Comparison of ENCODE assay signal across 1 cellular context in the genomic region with DNA sequence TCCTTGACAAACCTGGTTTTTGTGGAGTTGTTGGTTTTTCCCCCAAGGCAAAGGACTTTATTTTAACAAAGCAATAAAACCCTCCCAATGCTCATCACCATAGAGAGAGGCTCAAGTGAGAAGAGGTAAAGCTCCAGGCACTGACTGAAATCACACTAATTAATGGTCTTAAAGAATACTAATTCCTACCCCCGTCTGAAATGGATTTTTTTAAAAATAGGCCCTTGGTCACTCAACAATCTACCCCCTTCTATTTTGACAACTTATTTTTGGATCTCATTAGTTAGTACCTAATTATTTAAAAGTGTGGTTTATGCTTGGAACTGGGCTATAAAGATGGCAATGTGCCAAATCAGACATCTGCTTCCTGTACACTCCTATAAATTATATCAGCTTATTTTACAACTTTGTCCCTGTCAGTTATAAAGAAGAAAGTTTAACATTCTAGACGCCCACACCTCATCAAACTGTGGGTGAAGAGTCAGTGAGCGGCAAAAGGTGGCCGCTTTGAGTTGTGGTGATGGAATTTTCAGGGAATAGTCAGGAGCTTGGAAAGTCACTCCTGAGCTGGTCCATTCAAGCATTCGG.
TF ChIP-seq lines count a peak whose summit lies in the region.

No MANE protein-coding gene starts in this region.

TF ChIP-seq in HEK293, 187 proteins besides CTCF, POLR2A, EP300 and RAD21 (continued from another document and continues in another):
- TF ChIP-seq, protein P1, sequence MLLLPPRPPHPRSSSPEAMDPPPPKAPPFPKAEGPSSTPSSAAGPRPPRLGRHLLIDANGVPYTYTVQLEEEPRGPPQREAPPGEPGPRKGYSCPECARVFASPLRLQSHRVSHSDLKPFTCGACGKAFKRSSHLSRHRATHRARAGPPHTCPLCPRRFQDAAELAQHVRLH (tag by site-specific recombination; IDR thresholded peaks at IDR 0.05), result 0 out of 2 replicates have a peak, but pooled peaks have one; percentile 25
- no peak for TF ChIP-seq ZNF677 (tag by site-specific recombination; IDR thresholded peaks at IDR 0.05)
- TF ChIP-seq ZNF664 (tag by site-specific recombination; IDR thresholded peaks at IDR 0.05), result peak; percentile 65; the same call in 1 of the 2 replicates
- TF ChIP-seq, protein P2, sequence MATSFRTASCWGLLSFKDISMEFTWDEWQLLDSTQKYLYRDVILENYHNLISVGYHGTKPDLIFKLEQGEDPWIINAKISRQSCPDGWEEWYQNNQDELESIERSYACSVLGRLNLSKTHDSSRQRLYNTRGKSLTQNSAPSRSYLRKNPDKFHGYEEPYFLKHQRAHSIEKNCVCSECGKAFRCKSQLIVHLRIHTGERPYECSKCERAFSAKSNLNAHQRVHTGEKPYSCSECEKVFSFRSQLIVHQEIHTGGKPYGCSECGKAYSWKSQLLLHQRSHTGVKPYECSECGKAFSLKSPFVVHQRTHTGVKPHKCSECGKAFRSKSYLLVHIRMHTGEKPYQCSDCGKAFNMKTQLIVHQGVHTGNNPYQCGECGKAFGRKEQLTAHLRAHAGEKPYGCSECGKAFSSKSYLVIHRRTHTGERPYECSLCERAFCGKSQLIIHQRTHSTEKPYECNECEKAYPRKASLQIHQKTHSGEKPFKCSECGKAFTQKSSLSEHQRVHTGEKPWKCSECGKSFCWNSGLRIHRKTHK (tag by site-specific recombination; IDR thresholded peaks at IDR 0.05), result no peak
- TF ChIP-seq, protein P3, sequence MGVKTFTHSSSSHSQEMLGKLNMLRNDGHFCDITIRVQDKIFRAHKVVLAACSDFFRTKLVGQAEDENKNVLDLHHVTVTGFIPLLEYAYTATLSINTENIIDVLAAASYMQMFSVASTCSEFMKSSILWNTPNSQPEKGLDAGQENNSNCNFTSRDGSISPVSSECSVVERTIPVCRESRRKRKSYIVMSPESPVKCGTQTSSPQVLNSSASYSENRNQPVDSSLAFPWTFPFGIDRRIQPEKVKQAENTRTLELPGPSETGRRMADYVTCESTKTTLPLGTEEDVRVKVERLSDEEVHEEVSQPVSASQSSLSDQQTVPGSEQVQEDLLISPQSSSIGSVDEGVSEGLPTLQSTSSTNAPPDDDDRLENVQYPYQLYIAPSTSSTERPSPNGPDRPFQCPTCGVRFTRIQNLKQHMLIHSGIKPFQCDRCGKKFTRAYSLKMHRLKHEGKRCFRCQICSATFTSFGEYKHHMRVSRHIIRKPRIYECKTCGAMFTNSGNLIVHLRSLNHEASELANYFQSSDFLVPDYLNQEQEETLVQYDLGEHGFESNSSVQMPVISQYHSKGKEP (tag by site-specific recombination; IDR thresholded peaks at IDR 0.05), result peak; percentile 86
- no peak for TF ChIP-seq ZNF501 (tag by site-specific recombination; IDR thresholded peaks at IDR 0.05)
- TF ChIP-seq, protein P4, sequence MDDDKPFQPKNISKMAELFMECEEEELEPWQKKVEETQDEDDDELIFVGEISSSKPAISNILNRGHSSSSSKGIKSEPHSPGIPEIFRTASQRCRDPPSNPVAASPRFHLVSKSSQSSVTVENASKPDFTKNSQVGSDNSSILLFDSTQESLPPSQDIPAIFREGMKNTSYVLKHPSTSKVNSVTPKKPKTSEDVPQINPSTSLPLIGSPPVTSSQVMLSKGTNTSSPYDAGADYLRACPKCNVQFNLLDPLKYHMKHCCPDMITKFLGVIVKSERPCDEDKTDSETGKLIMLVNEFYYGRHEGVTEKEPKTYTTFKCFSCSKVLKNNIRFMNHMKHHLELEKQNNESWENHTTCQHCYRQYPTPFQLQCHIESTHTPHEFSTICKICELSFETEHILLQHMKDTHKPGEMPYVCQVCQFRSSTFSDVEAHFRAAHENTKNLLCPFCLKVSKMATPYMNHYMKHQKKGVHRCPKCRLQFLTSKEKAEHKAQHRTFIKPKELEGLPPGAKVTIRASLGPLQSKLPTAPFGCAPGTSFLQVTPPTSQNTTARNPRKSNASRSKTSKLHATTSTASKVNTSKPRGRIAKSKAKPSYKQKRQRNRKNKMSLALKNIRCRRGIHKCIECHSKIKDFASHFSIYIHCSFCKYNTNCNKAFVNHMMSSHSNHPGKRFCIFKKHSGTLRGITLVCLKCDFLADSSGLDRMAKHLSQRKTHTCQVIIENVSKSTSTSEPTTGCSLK (tag by site-specific recombination; IDR thresholded peaks at IDR 0.05), result no peak
- TF ChIP-seq ZBTB8A (tag by site-specific recombination; IDR thresholded peaks at IDR 0.05), result peak; percentile 38; the same call in 1 of the 2 replicates
- TF ChIP-seq IKZF3 (tag by site-specific recombination; IDR thresholded peaks at IDR 0.05), result peak; percentile 36
- TF ChIP-seq ZNF624 (tag by site-specific recombination; IDR thresholded peaks at IDR 0.05), result no peak
- TF ChIP-seq, protein P5, sequence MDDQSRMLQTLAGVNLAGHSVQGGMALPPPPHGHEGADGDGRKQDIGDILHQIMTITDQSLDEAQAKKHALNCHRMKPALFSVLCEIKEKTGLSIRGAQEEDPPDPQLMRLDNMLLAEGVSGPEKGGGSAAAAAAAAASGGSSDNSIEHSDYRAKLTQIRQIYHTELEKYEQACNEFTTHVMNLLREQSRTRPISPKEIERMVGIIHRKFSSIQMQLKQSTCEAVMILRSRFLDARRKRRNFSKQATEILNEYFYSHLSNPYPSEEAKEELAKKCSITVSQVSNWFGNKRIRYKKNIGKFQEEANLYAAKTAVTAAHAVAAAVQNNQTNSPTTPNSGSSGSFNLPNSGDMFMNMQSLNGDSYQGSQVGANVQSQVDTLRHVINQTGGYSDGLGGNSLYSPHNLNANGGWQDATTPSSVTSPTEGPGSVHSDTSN (CRISPR knock-in tag; IDR thresholded peaks at IDR 0.05), result no peak
- TF ChIP-seq EGR2 (tag by site-specific recombination; IDR thresholded peaks at IDR 0.05; ENCODE audit: low read depth), result peak; percentile 49
- TF ChIP-seq, protein P6, sequence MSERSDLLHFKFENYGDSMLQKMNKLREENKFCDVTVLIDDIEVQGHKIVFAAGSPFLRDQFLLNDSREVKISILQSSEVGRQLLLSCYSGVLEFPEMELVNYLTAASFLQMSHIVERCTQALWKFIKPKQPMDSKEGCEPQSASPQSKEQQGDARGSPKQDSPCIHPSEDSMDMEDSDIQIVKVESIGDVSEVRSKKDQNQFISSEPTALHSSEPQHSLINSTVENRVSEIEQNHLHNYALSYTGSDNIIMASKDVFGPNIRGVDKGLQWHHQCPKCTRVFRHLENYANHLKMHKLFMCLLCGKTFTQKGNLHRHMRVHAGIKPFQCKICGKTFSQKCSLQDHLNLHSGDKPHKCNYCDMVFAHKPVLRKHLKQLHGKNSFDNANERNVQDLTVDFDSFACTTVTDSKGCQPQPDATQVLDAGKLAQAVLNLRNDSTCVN (tag by site-specific recombination; optimal IDR thresholded peaks at IDR 0.05), result no peak
- TF ChIP-seq, protein P7, sequence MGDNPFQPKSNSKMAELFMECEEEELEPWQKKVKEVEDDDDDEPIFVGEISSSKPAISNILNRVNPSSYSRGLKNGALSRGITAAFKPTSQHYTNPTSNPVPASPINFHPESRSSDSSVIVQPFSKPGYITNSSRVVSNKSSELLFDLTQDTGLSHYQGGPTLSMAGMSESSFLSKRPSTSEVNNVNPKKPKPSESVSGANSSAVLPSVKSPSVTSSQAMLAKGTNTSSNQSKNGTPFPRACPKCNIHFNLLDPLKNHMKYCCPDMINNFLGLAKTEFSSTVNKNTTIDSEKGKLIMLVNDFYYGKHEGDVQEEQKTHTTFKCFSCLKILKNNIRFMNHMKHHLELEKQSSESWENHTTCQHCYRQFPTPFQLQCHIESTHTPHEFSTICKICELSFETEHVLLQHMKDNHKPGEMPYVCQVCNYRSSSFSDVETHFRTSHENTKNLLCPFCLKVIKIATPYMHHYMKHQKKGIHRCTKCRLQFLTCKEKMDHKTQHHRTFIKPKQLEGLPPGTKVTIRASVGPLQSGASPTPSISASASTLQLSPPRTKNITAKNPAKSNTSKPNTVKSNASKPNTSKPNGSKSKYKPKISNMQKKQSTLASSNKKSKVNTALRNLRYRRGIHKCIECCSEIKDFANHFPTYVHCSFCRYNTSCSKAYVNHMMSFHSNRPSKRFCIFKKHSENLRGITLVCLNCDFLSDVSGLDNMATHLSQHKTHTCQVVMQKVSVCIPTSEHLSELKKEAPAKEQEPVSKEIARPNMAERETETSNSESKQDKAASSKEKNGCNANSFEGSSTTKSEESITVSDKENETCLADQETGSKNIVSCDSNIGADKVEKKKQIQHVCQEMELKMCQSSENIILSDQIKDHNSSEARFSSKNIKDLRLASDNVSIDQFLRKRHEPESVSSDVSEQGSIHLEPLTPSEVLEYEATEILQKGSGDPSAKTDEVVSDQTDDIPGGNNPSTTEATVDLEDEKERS (tag by site-specific recombination; IDR thresholded peaks at IDR 0.05), result no peak
- 0 out of 2 replicates have a peak, but pooled peaks have one; percentile 42 for TF ChIP-seq ZEB2 (tag by site-specific recombination; IDR thresholded peaks at IDR 0.05)
- TF ChIP-seq ZNF843 (tag by site-specific recombination; IDR thresholded peaks at IDR 0.05), result peak; percentile 85
- peak; percentile 30; the same call in 1 of the 2 replicates for TF ChIP-seq ZNF549 (tag by site-specific recombination; IDR thresholded peaks at IDR 0.05)
- no peak for TF ChIP-seq ZNF701 (tag by site-specific recombination; IDR thresholded peaks at IDR 0.05)
- TF ChIP-seq, protein P8, sequence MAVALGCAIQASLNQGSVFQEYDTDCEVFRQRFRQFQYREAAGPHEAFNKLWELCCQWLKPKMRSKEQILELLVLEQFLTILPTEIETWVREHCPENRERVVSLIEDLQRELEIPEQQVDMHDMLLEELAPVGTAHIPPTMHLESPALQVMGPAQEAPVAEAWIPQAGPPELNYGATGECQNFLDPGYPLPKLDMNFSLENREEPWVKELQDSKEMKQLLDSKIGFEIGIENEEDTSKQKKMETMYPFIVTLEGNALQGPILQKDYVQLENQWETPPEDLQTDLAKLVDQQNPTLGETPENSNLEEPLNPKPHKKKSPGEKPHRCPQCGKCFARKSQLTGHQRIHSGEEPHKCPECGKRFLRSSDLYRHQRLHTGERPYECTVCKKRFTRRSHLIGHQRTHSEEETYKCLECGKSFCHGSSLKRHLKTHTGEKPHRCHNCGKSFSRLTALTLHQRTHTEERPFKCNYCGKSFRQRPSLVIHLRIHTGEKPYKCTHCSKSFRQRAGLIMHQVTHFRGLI (tag by site-specific recombination; IDR thresholded peaks at IDR 0.05), result peak; percentile 90
- TF ChIP-seq, protein P9, sequence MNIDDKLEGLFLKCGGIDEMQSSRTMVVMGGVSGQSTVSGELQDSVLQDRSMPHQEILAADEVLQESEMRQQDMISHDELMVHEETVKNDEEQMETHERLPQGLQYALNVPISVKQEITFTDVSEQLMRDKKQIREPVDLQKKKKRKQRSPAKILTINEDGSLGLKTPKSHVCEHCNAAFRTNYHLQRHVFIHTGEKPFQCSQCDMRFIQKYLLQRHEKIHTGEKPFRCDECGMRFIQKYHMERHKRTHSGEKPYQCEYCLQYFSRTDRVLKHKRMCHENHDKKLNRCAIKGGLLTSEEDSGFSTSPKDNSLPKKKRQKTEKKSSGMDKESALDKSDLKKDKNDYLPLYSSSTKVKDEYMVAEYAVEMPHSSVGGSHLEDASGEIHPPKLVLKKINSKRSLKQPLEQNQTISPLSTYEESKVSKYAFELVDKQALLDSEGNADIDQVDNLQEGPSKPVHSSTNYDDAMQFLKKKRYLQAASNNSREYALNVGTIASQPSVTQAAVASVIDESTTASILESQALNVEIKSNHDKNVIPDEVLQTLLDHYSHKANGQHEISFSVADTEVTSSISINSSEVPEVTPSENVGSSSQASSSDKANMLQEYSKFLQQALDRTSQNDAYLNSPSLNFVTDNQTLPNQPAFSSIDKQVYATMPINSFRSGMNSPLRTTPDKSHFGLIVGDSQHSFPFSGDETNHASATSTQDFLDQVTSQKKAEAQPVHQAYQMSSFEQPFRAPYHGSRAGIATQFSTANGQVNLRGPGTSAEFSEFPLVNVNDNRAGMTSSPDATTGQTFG (tag by site-specific recombination; IDR thresholded peaks at IDR 0.05; ENCODE audit: borderline replicate concordance), result no peak
- TF ChIP-seq ZNF37A (tag by site-specific recombination; IDR thresholded peaks at IDR 0.05), result peak; percentile 65; the same call in 1 of the 2 replicates
- TF ChIP-seq SP2 (tag by site-specific recombination; IDR thresholded peaks at IDR 0.05), result no peak
- TF ChIP-seq PRDM1 (tag by site-specific recombination; IDR thresholded peaks at IDR 0.05), result no peak
- TF ChIP-seq ZXDB (tag by site-specific recombination; IDR thresholded peaks at IDR 0.05), result peak; percentile 51; the same call in 1 of the 2 replicates
- TF ChIP-seq, protein P10, sequence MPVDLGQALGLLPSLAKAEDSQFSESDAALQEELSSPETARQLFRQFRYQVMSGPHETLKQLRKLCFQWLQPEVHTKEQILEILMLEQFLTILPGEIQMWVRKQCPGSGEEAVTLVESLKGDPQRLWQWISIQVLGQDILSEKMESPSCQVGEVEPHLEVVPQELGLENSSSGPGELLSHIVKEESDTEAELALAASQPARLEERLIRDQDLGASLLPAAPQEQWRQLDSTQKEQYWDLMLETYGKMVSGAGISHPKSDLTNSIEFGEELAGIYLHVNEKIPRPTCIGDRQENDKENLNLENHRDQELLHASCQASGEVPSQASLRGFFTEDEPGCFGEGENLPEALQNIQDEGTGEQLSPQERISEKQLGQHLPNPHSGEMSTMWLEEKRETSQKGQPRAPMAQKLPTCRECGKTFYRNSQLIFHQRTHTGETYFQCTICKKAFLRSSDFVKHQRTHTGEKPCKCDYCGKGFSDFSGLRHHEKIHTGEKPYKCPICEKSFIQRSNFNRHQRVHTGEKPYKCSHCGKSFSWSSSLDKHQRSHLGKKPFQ (tag by site-specific recombination; IDR thresholded peaks at IDR 0.05), result peak; percentile 90
- TF ChIP-seq, protein P11, sequence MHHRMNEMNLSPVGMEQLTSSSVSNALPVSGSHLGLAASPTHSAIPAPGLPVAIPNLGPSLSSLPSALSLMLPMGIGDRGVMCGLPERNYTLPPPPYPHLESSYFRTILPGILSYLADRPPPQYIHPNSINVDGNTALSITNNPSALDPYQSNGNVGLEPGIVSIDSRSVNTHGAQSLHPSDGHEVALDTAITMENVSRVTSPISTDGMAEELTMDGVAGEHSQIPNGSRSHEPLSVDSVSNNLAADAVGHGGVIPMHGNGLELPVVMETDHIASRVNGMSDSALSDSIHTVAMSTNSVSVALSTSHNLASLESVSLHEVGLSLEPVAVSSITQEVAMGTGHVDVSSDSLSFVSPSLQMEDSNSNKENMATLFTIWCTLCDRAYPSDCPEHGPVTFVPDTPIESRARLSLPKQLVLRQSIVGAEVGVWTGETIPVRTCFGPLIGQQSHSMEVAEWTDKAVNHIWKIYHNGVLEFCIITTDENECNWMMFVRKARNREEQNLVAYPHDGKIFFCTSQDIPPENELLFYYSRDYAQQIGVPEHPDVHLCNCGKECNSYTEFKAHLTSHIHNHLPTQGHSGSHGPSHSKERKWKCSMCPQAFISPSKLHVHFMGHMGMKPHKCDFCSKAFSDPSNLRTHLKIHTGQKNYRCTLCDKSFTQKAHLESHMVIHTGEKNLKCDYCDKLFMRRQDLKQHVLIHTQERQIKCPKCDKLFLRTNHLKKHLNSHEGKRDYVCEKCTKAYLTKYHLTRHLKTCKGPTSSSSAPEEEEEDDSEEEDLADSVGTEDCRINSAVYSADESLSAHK (tag by site-specific recombination; IDR thresholded peaks at IDR 0.05), result peak; percentile 45; the same call in 1 of the 2 replicates
- no peak for TF ChIP-seq GLIS1 (tag by site-specific recombination; IDR thresholded peaks at IDR 0.05)
- TF ChIP-seq ZNF558 (tag by site-specific recombination; IDR thresholded peaks at IDR 0.05), result 0 out of 2 replicates have a peak, but pooled peaks have one; percentile 24
- peak; percentile 50; the same call in 1 of the 2 replicates for TF ChIP-seq ZNF600 (tag by site-specific recombination; IDR thresholded peaks at IDR 0.05)
- 0 out of 2 replicates have a peak, but pooled peaks have one; percentile 14 for TF ChIP-seq ZNF629 (tag by site-specific recombination; IDR thresholded peaks at IDR 0.05)
- TF ChIP-seq SP7 (tag by site-specific recombination; IDR thresholded peaks at IDR 0.05), result peak; percentile 93
- TF ChIP-seq ZNF626 (tag by site-specific recombination; IDR thresholded peaks at IDR 0.05), result peak; percentile 80; the same call in 1 of the 2 replicates
- TF ChIP-seq WT1 (tag by site-specific recombination; IDR thresholded peaks at IDR 0.05), result peak; percentile 75
- no peak for TF ChIP-seq ZNF707 (tag by site-specific recombination; IDR thresholded peaks at IDR 0.05)
- TF ChIP-seq ZNF830 (tag by site-specific recombination; IDR thresholded peaks at IDR 0.05; ENCODE audit: low read depth), result peak; percentile 82; the same call in 1 of the 2 replicates
